In genomic region chr19:35775046-35775297, GRCh38 we compare ENCODE assay signal across 6 cellular contexts. TPM values are rescaled to one million over a fixed set of nuclear protein-coding genes. Genes with fewer than 3 reads are reported as not detected.
DNase-seq lines count a peak whose midpoint lies in the region; ATAC-seq and TF ChIP-seq lines count a peak whose summit lies in the region.

No MANE protein-coding gene starts in this region.

- H3K4me1 Mint-ChIP-seq in activated T-cell treated with anti-CD3 and anti-CD28 coated beads, Interleukin-2, amount 50 U/mL, for 72 hours (ENCODE audit: low read depth): peaks cover 21% of the 10 kb centered on the region
- peaks cover 34% of the 10 kb centered on the region for H3K4me1 Mint-ChIP-seq in type B pancreatic cell (ENCODE audit: unreplicated experiment)

- TF ChIP-seq CTCF in heart right ventricle (IDR thresholded peaks at IDR 0.05): no peak
- no peak for TF ChIP-seq CTCF in type B pancreatic cell (conservative IDR thresholded peaks at IDR 0.05)

- intact Hi-C loops in heart right ventricle (cut with DNase I): loop anchor here in 2 of 10 donors (10.0 kb wide), 1 partner anchor 160 kb away; the partner anchor contains the start of gene LRFN3 (in 2 of the 2)

- peak overlapping the region; percentile 61 to 98 (median 85) for H3K4me3 ChIP-seq in heart right ventricle

- H3K9me3 ChIP-seq in heart right ventricle: no peaks in the 10 kb centered on the region

- peaks cover 0 to 18% (median 7%) of the 10 kb centered on the region in 9 donors for H3K4me1 ChIP-seq in heart right ventricle

- peaks cover 0 to 25% (median 0%) of the 10 kb centered on the region in 9 donors for H3K36me3 ChIP-seq in heart right ventricle

- H3K27ac ChIP-seq in heart right ventricle: no peak overlapping the region

- peak; percentile 8 to 18 for ATAC-seq in activated T-cell treated with anti-CD3 and anti-CD28 coated beads, Interleukin-2, amount 50 U/mL, for 72 hours (replicated peaks in 1 of 2)
- peak in 5 of 8 donors; percentile 9 to 44 (median 24) for ATAC-seq in heart right ventricle
- ATAC-seq in GM21717 (IDR thresholded peaks at IDR 0.05; ENCODE audit: unreplicated experiment): no peak

- H3K27ac Mint-ChIP-seq in activated T-cell treated with anti-CD3 and anti-CD28 coated beads, Interleukin-2, amount 50 U/mL, for 72 hours: peak overlapping the region; percentile 90
- peak overlapping the region; percentile 78 for H3K27ac Mint-ChIP-seq in type B pancreatic cell

- H3K9me3 Mint-ChIP-seq in activated T-cell treated with anti-CD3 and anti-CD28 coated beads, Interleukin-2, amount 50 U/mL, for 72 hours: no peaks in the 10 kb centered on the region
- no peaks in the 10 kb centered on the region for H3K9me3 Mint-ChIP-seq in type B pancreatic cell

- no peak for DNase-seq in activated T-cell treated with anti-CD3 and anti-CD28 coated beads, Interleukin-2, amount 50 U/mL, for 72 hours
- DNase-seq in activated T-cell treated with anti-CD3 and anti-CD28 coated beads for 4 hours: no peak
- no peak for DNase-seq in heart right ventricle
- DNase-seq in type B pancreatic cell (ENCODE audit: extremely low spot score, unreplicated experiment): no peak
- DNase-seq in stimulated activated CD4-positive, alpha-beta T cell treated with anti-CD3 and anti-CD28 coated beads, Interleukin-4, amount 100 ng/mL, for 4 hours: no peak

- H3K4me3 Mint-ChIP-seq in activated T-cell treated with anti-CD3 and anti-CD28 coated beads, Interleukin-2, amount 50 U/mL, for 72 hours: peak overlapping the region; percentile 78 to 95
- H3K4me3 Mint-ChIP-seq in type B pancreatic cell: peak overlapping the region; percentile 87

- 10 to 34% methylated on average over 9 of the region's 9 CpGs for WGBS in heart right ventricle, 2 donors

- no peaks in the 10 kb centered on the region for H3K27me3 Mint-ChIP-seq in activated T-cell treated with anti-CD3 and anti-CD28 coated beads, Interleukin-2, amount 50 U/mL, for 72 hours (ENCODE audit: low read depth)
- H3K27me3 Mint-ChIP-seq in type B pancreatic cell: no peaks in the 10 kb centered on the region

- H3K27me3 ChIP-seq in heart right ventricle: no peaks in the 10 kb centered on the region

- H3K36me3 Mint-ChIP-seq in activated T-cell treated with anti-CD3 and anti-CD28 coated beads, Interleukin-2, amount 50 U/mL, for 72 hours (ENCODE audit: insufficient read depth in 2 of 2): no peaks in the 10 kb centered on the region
- no peaks in the 10 kb centered on the region for H3K36me3 Mint-ChIP-seq in type B pancreatic cell

RNA-seq across cellular contexts. Expression of gene ARHGAP33, which starts 0.4 kb away (rescaled TPM):
- 10 to 100 TPM; 66.8 to 86.0 TPM for total RNA-seq in activated T-cell treated with anti-CD3 and anti-CD28 coated beads, Interleukin-2, amount 50 U/mL, for 72 hours
- total RNA-seq in heart right ventricle (1 to 10 TPM; 1.3 to 9.5 (median 5.6) TPM), type B pancreatic cell (ENCODE audit: low replicate concordance) (16.3 and 71.8 TPM in 2 replicates)
- 10 to 100 TPM in 1 of 2 donors, 1 to 10 TPM in 1; 2.2 to 10.1 TPM for polyA plus RNA-seq in heart right ventricle

RNA-seq across cellular contexts. Expression of gene PROSER3, which starts 17.0 kb away (rescaled TPM):
- 10 to 100 TPM; 38.9 to 47.8 TPM for total RNA-seq in activated T-cell treated with anti-CD3 and anti-CD28 coated beads, Interleukin-2, amount 50 U/mL, for 72 hours
- total RNA-seq in heart right ventricle (10 to 100 TPM in 5 of 10 donors, 1 to 10 TPM in 5; 7.0 to 14.7 (median 9.7) TPM), type B pancreatic cell (ENCODE audit: low replicate concordance) (34.6 and 48.0 TPM in 2 replicates)
- 1 to 10 TPM; 5.5 to 9.7 TPM for polyA plus RNA-seq in heart right ventricle

RNA-seq across cellular contexts. Expression of gene HSPB6, which starts 18.1 kb away (rescaled TPM):
- total RNA-seq in activated T-cell treated with anti-CD3 and anti-CD28 coated beads, Interleukin-2, amount 50 U/mL, for 72 hours: 1 to 10 TPM; 1.4 to 2.4 TPM
- 1,000 to 10,000 TPM in 5 of 10 donors, 100 to 1,000 TPM in 5; 448 to 1,269 (median 1,031) TPM for total RNA-seq in heart right ventricle
- polyA plus RNA-seq in heart right ventricle: 100 to 1,000 TPM; 387 to 822 TPM
- total RNA-seq in type B pancreatic cell (ENCODE audit: low replicate concordance): 0.43 and 0.60 TPM in 2 replicates

RNA-seq across cellular contexts. Expression of gene LIN37, which starts 26.6 kb away (rescaled TPM):
- total RNA-seq in activated T-cell treated with anti-CD3 and anti-CD28 coated beads, Interleukin-2, amount 50 U/mL, for 72 hours: 10 to 100 TPM; 11.4 to 14.3 TPM
- 1 to 10 TPM; 4.0 to 9.3 (median 4.8) TPM for total RNA-seq in heart right ventricle
- 10 to 100 TPM; 25.2 to 29.4 TPM for polyA plus RNA-seq in heart right ventricle
- total RNA-seq in type B pancreatic cell (ENCODE audit: low replicate concordance): 15.5 and 17.9 TPM in 2 replicates

RNA-seq across cellular contexts. Expression of gene PSENEN, which starts 29.5 kb away (rescaled TPM):
- total RNA-seq in activated T-cell treated with anti-CD3 and anti-CD28 coated beads, Interleukin-2, amount 50 U/mL, for 72 hours: 10 to 100 TPM; 50.7 to 53.7 TPM
- 10 to 100 TPM; 34.8 to 70.7 (median 44.9) TPM for total RNA-seq in heart right ventricle
- 100 to 1,000 TPM in 1 of 2 donors, 10 to 100 TPM in 1; 69.3 to 149 TPM for polyA plus RNA-seq in heart right ventricle
- 74.2 and 85.4 TPM in 2 replicates for total RNA-seq in type B pancreatic cell (ENCODE audit: low replicate concordance)

Comparison
In these comparisons a context has a peak if more than half of its experiments do, and no peak if none do; other contexts are left out.
1. RNA of gene HSPB6, which starts 18.1 kb away (total RNA-seq): 448 to 1,269 TPM in heart right ventricle; 1.4 to 2.4 TPM in activated T-cell treated with anti-CD3 and anti-CD28 coated beads, Interleukin-2, amount 50 U/mL, for 72 hours and 0.43 to 0.60 TPM in type B pancreatic cell; every median in the first group is over 100 times any median in the second.